1 cellular context compared by ENCODE assay signal in the genomic region with DNA sequence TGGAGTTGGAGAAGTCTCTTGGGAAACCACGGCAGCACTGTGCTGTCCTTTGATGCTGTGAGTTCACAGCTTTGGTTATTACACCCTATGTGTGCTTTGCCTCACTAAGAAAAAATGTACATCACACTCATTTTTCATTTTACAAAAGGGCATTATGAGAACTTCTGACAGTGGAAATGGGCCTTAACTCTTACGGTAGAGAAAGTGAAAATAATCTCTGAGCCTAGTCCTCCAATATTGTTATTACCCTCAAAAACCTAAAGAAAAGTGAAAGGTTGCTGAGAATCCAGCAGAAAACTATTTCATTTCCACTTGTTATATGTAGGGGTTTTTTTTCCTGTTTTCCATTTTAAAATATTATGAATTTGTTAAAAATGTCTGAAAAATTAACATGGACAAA.
TF ChIP-seq lines count a peak whose summit lies in the region.

No MANE protein-coding gene starts in this region.

TF ChIP-seq in IMR-90, 13 proteins besides CTCF, POLR2A, EP300 and RAD21 (continued from another document):
- TF ChIP-seq, protein P1, sequence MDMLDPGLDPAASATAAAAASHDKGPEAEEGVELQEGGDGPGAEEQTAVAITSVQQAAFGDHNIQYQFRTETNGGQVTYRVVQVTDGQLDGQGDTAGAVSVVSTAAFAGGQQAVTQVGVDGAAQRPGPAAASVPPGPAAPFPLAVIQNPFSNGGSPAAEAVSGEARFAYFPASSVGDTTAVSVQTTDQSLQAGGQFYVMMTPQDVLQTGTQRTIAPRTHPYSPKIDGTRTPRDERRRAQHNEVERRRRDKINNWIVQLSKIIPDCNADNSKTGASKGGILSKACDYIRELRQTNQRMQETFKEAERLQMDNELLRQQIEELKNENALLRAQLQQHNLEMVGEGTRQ (IDR thresholded peaks at IDR 0.05; ENCODE audit: low read depth, low read length) = no peak
- TF ChIP-seq RFX5 (IDR thresholded peaks at IDR 0.05; ENCODE audit: low read depth, low read length) (no peak), FOS (IDR thresholded peaks at IDR 0.05; ENCODE audit: low read depth, low read length) (no peak), CHD1 (IDR thresholded peaks at IDR 0.05; ENCODE audit: low read depth, low read length) (no peak), BHLHE40 (IDR thresholded peaks at IDR 0.05; ENCODE audit: low read depth, low read length) (no peak), RCOR1 (IDR thresholded peaks at IDR 0.05; ENCODE audit: insufficient replicate concordance, low read length) (no peak), NFE2L2 (IDR thresholded peaks at IDR 0.05; ENCODE audit: low read depth, low read length) (no peak), MXI1 (IDR thresholded peaks at IDR 0.05; ENCODE audit: borderline replicate concordance, low read depth, low read length) (no peak), MAZ (IDR thresholded peaks at IDR 0.05; ENCODE audit: borderline replicate concordance, low read depth, low read length) (no peak), ELK1 (IDR thresholded peaks at IDR 0.05; ENCODE audit: borderline replicate concordance, low read depth, low read length) (no peak), SMC3 (IDR thresholded peaks at IDR 0.05; ENCODE audit: low read depth, low read length) (no peak), MAFK (IDR thresholded peaks at IDR 0.05; ENCODE audit: low read depth, low read length) (no peak)
